Comparison of ENCODE assay signal across 1 cellular context in genomic region chr12:128455849-128456248, GRCh38.
TF ChIP-seq lines count a peak whose summit lies in the region.

No MANE protein-coding gene starts in this region.

TF ChIP-seq in SK-N-SH treated with all-trans-retinoic acid at 6 μM for 48 hours, 23 proteins besides CTCF, POLR2A, EP300 and RAD21 (continued from another document):
- TF ChIP-seq ZFP30 (CRISPR knock-in tag; IDR thresholded peaks at IDR 0.05) (no peak), ISL1 (CRISPR knock-in tag; IDR thresholded peaks at IDR 0.05) (no peak), PPARA (CRISPR knock-in tag; IDR thresholded peaks at IDR 0.05; ENCODE audit: borderline replicate concordance) (no peak), POU6F1 (CRISPR knock-in tag; IDR thresholded peaks at IDR 0.05; ENCODE audit: borderline replicate concordance, low read depth) (no peak)
TF ChIP-seq in SK-N-SH treated with all-trans-retinoic acid at 6 μM for 48 hours: peak in this region for 0.
